ENCODE assay signal across 1 cellular context in genomic region chr1:36857761-36858160, GRCh38.
TF ChIP-seq lines count a peak whose summit lies in the region.

No MANE protein-coding gene starts in this region.

TF ChIP-seq in IMR-90, 13 proteins besides CTCF, POLR2A, EP300 and RAD21 (continued from another document):
- TF ChIP-seq RCOR1 (IDR thresholded peaks at IDR 0.05; ENCODE audit: insufficient replicate concordance, low read length) (no peak), SMC3 (IDR thresholded peaks at IDR 0.05; ENCODE audit: low read depth, low read length) (no peak)
